15 cellular contexts compared by ENCODE assay signal in genomic region chr16:3980311-3981111, GRCh38.
DNase-seq lines count a peak whose midpoint lies in the region; ATAC-seq, FAIRE-seq and TF ChIP-seq lines count a peak whose summit lies in the region.
"Had no signal": no experiment of that assay in that cellular context is flagged by ENCODE, and none has a peak within 500 bp of the region (broad histone marks: within the 10 kb centered on the region; RNA-seq: fewer than 3 reads in every experiment).

No MANE protein-coding gene starts in this region.

- H3K36me3 ChIP-seq in astrocyte (ENCODE audit: insufficient read depth, low read length) = no peaks in the 10 kb centered on the region

- no peak overlapping the region for H3K27ac ChIP-seq in astrocyte (ENCODE audit: low read depth, low read length)

- DNase-seq in A172 (ENCODE audit: low spot score) (peak; percentile 75), HCEC 1CT (peak; percentile 56), astrocyte (ENCODE audit: low read depth) (peak; percentile 64), iris pigment epithelial cell (ENCODE audit: low read depth) (peak; percentile 50), C1 segment of cervical spinal cord (lab: John Stamatoyannopoulos, UW) (no peak)
- no peak for DNase-seq in stimulated activated naive CD4-positive, alpha-beta T cell treated with Interleukin-2 at 50 U/mL for 16 hours (lab: John Stamatoyannopoulos, UW)
- no peak for DNase-seq in activated CD4-positive, alpha-beta T cell treated with anti-CD3 and anti-CD28 coated beads for 48 hours
- DNase-seq: activated CD4-positive, alpha-beta T cell treated with anti-CD3 and anti-CD28 coated beads, Interleukin-2, amount 10 ng/mL, durations not matched to agents 7 days and 5 days; activated naive CD4-positive, alpha-beta T cell treated with anti-CD3 and anti-CD28 coated beads, Interleukin-2, amount 10 ng/mL, durations not matched to agents 7 days and 5 days; GOT3; naive thymus-derived CD8-positive, alpha-beta T cell; NCI-H510A treated with DMSO at 0.1 percent for 48 hours; stimulated activated naive CD4-positive, alpha-beta T cell had no signal

- no peak overlapping the region for H3K4me3 Mint-ChIP-seq in astrocyte (ENCODE audit: unreplicated experiment)
- H3K4me3 Mint-ChIP-seq: activated CD4-positive, alpha-beta T cell treated with anti-CD3 and anti-CD28 coated beads, Interleukin-2, amount 10 ng/mL, durations not matched to agents 7 days and 5 days; activated naive CD4-positive, alpha-beta T cell treated with anti-CD3 and anti-CD28 coated beads, Interleukin-2, amount 10 ng/mL, durations not matched to agents 7 days and 5 days; B cell; naive thymus-derived CD8-positive, alpha-beta T cell had no signal

- ATAC-seq in GM21528 (IDR thresholded peaks at IDR 0.05; ENCODE audit: low FRiP score, unreplicated experiment) = no peak
- ATAC-seq: naive thymus-derived CD8-positive, alpha-beta T cell had no signal

- H3K9me3 Mint-ChIP-seq in astrocyte (ENCODE audit: unreplicated experiment) = no peaks in the 10 kb centered on the region
- H3K9me3 Mint-ChIP-seq: activated CD4-positive, alpha-beta T cell treated with anti-CD3 and anti-CD28 coated beads, Interleukin-2, amount 10 ng/mL, durations not matched to agents 7 days and 5 days; activated naive CD4-positive, alpha-beta T cell treated with anti-CD3 and anti-CD28 coated beads, Interleukin-2, amount 10 ng/mL, durations not matched to agents 7 days and 5 days; naive thymus-derived CD8-positive, alpha-beta T cell had no signal

- FAIRE-seq in astrocyte (lab: Jason Lieb, UNC) = no peak

- H4K20me1 ChIP-seq in astrocyte (ENCODE audit: insufficient read depth, low read length) = no peaks in the 10 kb centered on the region

- peaks cover 7% of the 10 kb centered on the region for H3K4me1 Mint-ChIP-seq in astrocyte (ENCODE audit: low read depth, unreplicated experiment)
- H3K4me1 Mint-ChIP-seq: B cell had no signal

- H3K4me1 ChIP-seq in astrocyte (ENCODE audit: insufficient read depth, low read length) = peaks cover 12% of the 10 kb centered on the region

- no peaks in the 10 kb centered on the region for H3K9me3 ChIP-seq in astrocyte (ENCODE audit: insufficient read depth, low read depth, low read length)

- no peak for TF ChIP-seq CTCF in astrocyte (IDR thresholded peaks at IDR 0.05; ENCODE audit: insufficient read depth, low read depth, low read length)

- H3K27me3 Mint-ChIP-seq in astrocyte (ENCODE audit: low read depth, unreplicated experiment) = peaks cover 11% of the 10 kb centered on the region
- H3K27me3 Mint-ChIP-seq: activated CD4-positive, alpha-beta T cell treated with anti-CD3 and anti-CD28 coated beads, Interleukin-2, amount 10 ng/mL, durations not matched to agents 7 days and 5 days had no signal

- peaks cover 6% of the 10 kb centered on the region for H3K36me3 Mint-ChIP-seq in astrocyte (ENCODE audit: low read depth, unreplicated experiment)
- H3K36me3 Mint-ChIP-seq: activated naive CD4-positive, alpha-beta T cell treated with anti-CD3 and anti-CD28 coated beads, Interleukin-2, amount 10 ng/mL, durations not matched to agents 7 days and 5 days had no signal

- H3K9ac ChIP-seq in astrocyte (ENCODE audit: low read length) = peak overlapping the region; percentile 33

- no peak overlapping the region for H3K4me3 ChIP-seq in astrocyte (ENCODE audit: insufficient read depth, low read depth, low read length)

- no peaks in the 10 kb centered on the region for H3K27me3 ChIP-seq in astrocyte (ENCODE audit: insufficient read depth, low read length)

- no peaks in the 10 kb centered on the region for H3K79me2 ChIP-seq in astrocyte (ENCODE audit: insufficient read depth, low read length)

- H2AFZ ChIP-seq in astrocyte (ENCODE audit: low read depth, low read length) = peak overlapping the region; percentile 51

- H3K4me2 ChIP-seq in astrocyte (ENCODE audit: low read length) = peak overlapping the region; percentile 48

- H3K27ac Mint-ChIP-seq in astrocyte (ENCODE audit: unreplicated experiment) = peak overlapping the region; percentile 82
- H3K27ac Mint-ChIP-seq: activated CD4-positive, alpha-beta T cell treated with anti-CD3 and anti-CD28 coated beads, Interleukin-2, amount 10 ng/mL, durations not matched to agents 7 days and 5 days; activated naive CD4-positive, alpha-beta T cell treated with anti-CD3 and anti-CD28 coated beads, Interleukin-2, amount 10 ng/mL, durations not matched to agents 7 days and 5 days; B cell had no signal

Comparison
In these comparisons a context has a peak if more than half of its experiments do, and no peak if none do; other contexts are left out.
1. DNase-seq: peak in A172 (single experiment), HCEC 1CT (single experiment), astrocyte (single experiment) and iris pigment epithelial cell (single experiment); none in stimulated activated naive CD4-positive, alpha-beta T cell treated with Interleukin-2 at 50 U/mL for 16 hours (single experiment), activated CD4-positive, alpha-beta T cell treated with anti-CD3 and anti-CD28 coated beads for 48 hours (single experiment) and C1 segment of cervical spinal cord (0 of 14).